Comparison of ENCODE assay signal across 19 cellular contexts in genomic region chr20:23979380-23979779, GRCh38. TPM values are rescaled to one million over a fixed set of nuclear protein-coding genes. Genes with fewer than 3 reads are reported as not detected.
"Had no signal": no experiment of that assay in that cellular context is flagged by ENCODE, and none has a peak within 500 bp of the region (broad histone marks: within the 10 kb centered on the region; RNA-seq: fewer than 3 reads in every experiment).

No MANE protein-coding gene starts in this region.

RNA-seq across cellular contexts. Expression of gene GGTLC1, which starts 9.2 kb away (rescaled TPM):
- total RNA-seq: activated CD4-positive, alpha-beta memory T cell treated with anti-CD3 and anti-CD28 coated beads, Interleukin-2, amount 10 ng/mL, durations not matched to agents 7 days and 5 days; activated CD4-positive, alpha-beta T cell treated with anti-CD3 and anti-CD28 coated beads, Interleukin-2, amount 10 ng/mL, durations not matched to agents 7 days and 5 days; activated naive CD4-positive, alpha-beta T cell treated with anti-CD3 and anti-CD28 coated beads for 36 hours; activated naive CD8-positive, alpha-beta T cell treated with anti-CD3 and anti-CD28 coated beads for 36 hours; activated T-cell treated with anti-CD3 and anti-CD28 coated beads, Interleukin-2, amount 50 U/mL, for 4 hours; activated T-helper 17 cell treated with anti-CD3 and anti-CD28 coated beads, Interleukin-2, amount 50 U/mL, for 72 hours; aorta; chondrocyte; dermis blood vessel endothelial cell; endothelial cell of umbilical vein; esophagus squamous epithelium; fibroblast of lung; fibroblast of villous mesenchyme; gastroesophageal sphincter; glomerular endothelial cell; T-helper 1 cell treated with Interleukin-12 subunit alpha and Interleukin-12 subunit beta and Interleukin-4 antibody, amounts not matched to agents 30 ng/mL and 1 ng/mL, for 36 hours; WTC11 had no signal
- polyA plus RNA-seq: adrenal gland, aorta, endothelial cell of umbilical vein, esophagus, fibroblast of lung had no signal
